ENCODE assay signal across 8 cellular contexts in genomic region chr21:17819878-17820232, GRCh38. TPM values are rescaled to one million over a fixed set of nuclear protein-coding genes. Genes with fewer than 3 reads are reported as not detected.
A peak's percentile ranks its signal among the peaks of the same experiment; 100 is the strongest.
DNase-seq lines count a peak whose midpoint lies in the region; ATAC-seq, FAIRE-seq and TF ChIP-seq lines count a peak whose summit lies in the region.

No MANE protein-coding gene starts in this region.

- intact Hi-C loops in endothelial cell of umbilical vein (cut with micrococcal nuclease) = loop anchor here (2.0 to 5.0 kb wide), 3 partner anchors 82 to 207 kb away; partner anchors contain the start of gene BTG3

- H3K4me3 Mint-ChIP-seq in neural crest cell = peak overlapping the region; percentile 92

- CTCF ChIA-PET in endothelial cell of umbilical vein (lab: Charles Lee) = interaction anchor here (1.0 kb wide), 1 partner anchor 24 kb away, joined by 3 read pairs; no protein-coding TSS in a partner anchor

- FAIRE-seq in endothelial cell of umbilical vein (lab: Jason Lieb, UNC) = no peak

- ATAC-seq in GM19455 (IDR thresholded peaks at IDR 0.05; ENCODE audit: unreplicated experiment) = peak; percentile 68
- ATAC-seq in HG03442 (IDR thresholded peaks at IDR 0.05; ENCODE audit: unreplicated experiment) = peak; percentile 65

- no peaks in the 10 kb centered on the region for H3F3A ChIP-seq in DOHH2 (ENCODE audit: control insufficient read depth, insufficient read depth)

- H3K36me3 Mint-ChIP-seq in neural crest cell (ENCODE audit: low read depth) = peaks cover 3% of the 10 kb centered on the region

- POLR2A ChIA-PET in endothelial cell of umbilical vein (lab: Charles Lee) = no interaction called here

- H3K9me3 ChIP-seq in DOHH2 (ENCODE audit: control insufficient read depth, insufficient read depth, low read length) (no peaks in the 10 kb centered on the region), SK-N-MC (ENCODE audit: low read depth, low read length) (no peaks in the 10 kb centered on the region), endothelial cell of umbilical vein (replicated peaks; ENCODE audit: control insufficient read depth, insufficient read depth, low read length) (no peaks in the 10 kb centered on the region)

- dilution Hi-C loops in endothelial cell of umbilical vein (cut with MboI; ENCODE audit: extremely low pct_ligation_motif_present, low sequenced_read_pairs) = no loop called here

- no peaks in the 10 kb centered on the region for H3K9me2 ChIP-seq in DOHH2 (replicated peaks; ENCODE audit: control insufficient read depth, low read length)

- TF ChIP-seq POLR2A in endothelial cell of umbilical vein (IDR thresholded peaks at IDR 0.05; ENCODE audit: low read depth, low read length) = no peak

- H3K79me2 ChIP-seq in DOHH2 (ENCODE audit: control insufficient read depth, low read length) (peaks cover 31% of the 10 kb centered on the region), endothelial cell of umbilical vein (ENCODE audit: control insufficient read depth, insufficient read depth, low read length) (no peaks in the 10 kb centered on the region)

- peak overlapping the region; percentile 83 for H3K4me3 ChIP-seq in DOHH2 (ENCODE audit: low read length)
- H3K4me3 ChIP-seq in SK-N-MC = peak overlapping the region; percentile 78
- peak overlapping the region; percentile 13 to 72 (median 56) for H3K4me3 ChIP-seq in endothelial cell of umbilical vein (replicated peaks in 1 of 3; ENCODE audit: insufficient read depth in 1 of 3, low read depth in 1 of 3, low read length in 3 of 3)

- H3K27me3 Mint-ChIP-seq in neural crest cell (ENCODE audit: low read depth) = no peaks in the 10 kb centered on the region

- DNase-seq in SK-N-MC (ENCODE audit: low read depth, low spot score) (no peak), endothelial cell of umbilical vein (ENCODE audit: low read depth, low spot score) (no peak), neural crest cell (ENCODE audit: low read depth, low spot score) (no peak), amniotic stem cell (lab: John Stamatoyannopoulos, UW) (no peak), RKO (ENCODE audit: low spot score) (no peak)

- peaks cover 5% of the 10 kb centered on the region; the same call in 1 of the 2 replicates for H4K20me1 ChIP-seq in DOHH2 (ENCODE audit: control insufficient read depth, insufficient read depth, low read depth, low read length)
- no peaks in the 10 kb centered on the region for H4K20me1 ChIP-seq in endothelial cell of umbilical vein (replicated peaks; ENCODE audit: control insufficient read depth, extremely low read depth, insufficient read depth, low read length)

- H3K4me2 ChIP-seq in DOHH2 (ENCODE audit: low read length) (peak overlapping the region; percentile 95), endothelial cell of umbilical vein (ENCODE audit: insufficient read depth, low read length) (peak overlapping the region; percentile 93)

- no peak for TF ChIP-seq CTCF in DOHH2 (IDR thresholded peaks at IDR 0.05; ENCODE audit: low read depth, low read length, poor library complexity, severe bottlenecking)
- no peak for TF ChIP-seq CTCF in endothelial cell of umbilical vein (IDR thresholded peaks at IDR 0.05; ENCODE audit: extremely low read depth in 1 of 2, insufficient read depth in 1 of 2, low read depth in 1 of 2, low read length in 2 of 2)
- no peak for TF ChIP-seq CTCF in neural crest cell (conservative IDR thresholded peaks at IDR 0.05)

- peaks cover 36% of the 10 kb centered on the region for H3K36me3 ChIP-seq in DOHH2 (ENCODE audit: control insufficient read depth, low read length)
- H3K36me3 ChIP-seq in SK-N-MC (ENCODE audit: insufficient read depth, low read length) = peaks cover 14% of the 10 kb centered on the region; the same call in 1 of the 2 replicates
- no peaks in the 10 kb centered on the region for H3K36me3 ChIP-seq in endothelial cell of umbilical vein (ENCODE audit: control insufficient read depth in 2 of 2, extremely low read depth in 1 of 2, insufficient read depth in 2 of 2, low read length in 2 of 2)

- peaks cover 27% of the 10 kb centered on the region for H3K4me1 ChIP-seq in DOHH2 (ENCODE audit: control insufficient read depth, low read length)
- H3K4me1 ChIP-seq in endothelial cell of umbilical vein (ENCODE audit: control insufficient read depth, extremely low read depth, insufficient read depth, low read length) = peaks cover 10% of the 10 kb centered on the region

- H3K9ac ChIP-seq in SK-N-MC (ENCODE audit: insufficient read length) = peak overlapping the region; percentile 92
- H3K9ac ChIP-seq in endothelial cell of umbilical vein (replicated peaks; ENCODE audit: extremely low read depth, insufficient read depth, low read length) = peak overlapping the region; percentile 73

- peaks cover 21% of the 10 kb centered on the region for H3K4me1 Mint-ChIP-seq in neural crest cell

- no peaks in the 10 kb centered on the region for H3K9me1 ChIP-seq in endothelial cell of umbilical vein (replicated peaks; ENCODE audit: control insufficient read depth, extremely low read depth, insufficient read depth, low read length)

- H3K27ac ChIP-seq in DOHH2 (ENCODE audit: low read depth, low read length) = peak overlapping the region; percentile 62
- peak overlapping the region; percentile 90 for H3K27ac ChIP-seq in SK-N-MC
- H3K27ac ChIP-seq in endothelial cell of umbilical vein (ENCODE audit: insufficient read depth, low read depth, low read length) = peak overlapping the region; percentile 75

- no TSS peak for BruUV-seq in endothelial cell of umbilical vein (replicated peaks; lab: Mats Ljungman, UMichigan)

- H2AFZ ChIP-seq in endothelial cell of umbilical vein (ENCODE audit: low read depth, low read length) = peak overlapping the region; percentile 94

- no peaks in the 10 kb centered on the region for H3K9me3 Mint-ChIP-seq in neural crest cell

- peak overlapping the region; percentile 54 for H3K27ac Mint-ChIP-seq in neural crest cell (ENCODE audit: unreplicated experiment)

- H3K27me3 ChIP-seq in DOHH2 (ENCODE audit: control insufficient read depth, low read length) (no peaks in the 10 kb centered on the region), endothelial cell of umbilical vein (ENCODE audit: control insufficient read depth in 2 of 2, insufficient read depth in 2 of 2, low read length in 2 of 2) (peaks cover 0 to 3% of the 10 kb centered on the region in 2 experiments)

TF ChIP-seq in endothelial cell of umbilical vein, 7 proteins besides CTCF, POLR2A, EP300 and RAD21:
- TF ChIP-seq MAX (IDR thresholded peaks at IDR 0.05; ENCODE audit: insufficient read depth, insufficient read length) (no peak), GATA2 (IDR thresholded peaks at IDR 0.05; ENCODE audit: insufficient read depth, insufficient read length, low read depth, low read length) (no peak), JUN (IDR thresholded peaks at IDR 0.05; ENCODE audit: borderline replicate concordance, insufficient read depth, insufficient read length, low read depth) (no peak), MYC (IDR thresholded peaks at IDR 0.05; ENCODE audit: low read depth, low read length) (no peak), POLR2AphosphoS5 (IDR thresholded peaks at IDR 0.05; ENCODE audit: insufficient read depth, low read depth, low read length) (no peak), EZH2 (IDR thresholded peaks at IDR 0.05; ENCODE audit: borderline replicate concordance, low read depth, low read length, severe bottlenecking) (no peak), FOS (IDR thresholded peaks at IDR 0.05; ENCODE audit: borderline replicate concordance, insufficient read depth, low read length) (no peak)

RNA-seq across cellular contexts. Expression of gene C21orf91, which starts 0.7 kb away (rescaled TPM):
- 4.2 and 5.4 TPM in 2 replicates for total RNA-seq in endothelial cell of umbilical vein
- polyA plus RNA-seq in endothelial cell of umbilical vein = 0.75 and 1.3 TPM in 2 replicates
- polyA plus RNA-seq in endothelial cell of umbilical vein (2011; cell fraction: cytosol; rRNA removed) = 2.1 and 2.2 TPM in 2 replicates
- 2.1 and 3.4 TPM in 2 replicates for polyA plus RNA-seq in endothelial cell of umbilical vein (2011; cell fraction: nucleus; rRNA removed)
- 2.4 and 3.4 TPM in 2 replicates for polyA plus RNA-seq in endothelial cell of umbilical vein (2012)
- 3.4 and 4.8 TPM in 2 replicates for polyA minus RNA-seq in endothelial cell of umbilical vein
- polyA minus RNA-seq in endothelial cell of umbilical vein (2011; cell fraction: cytosol; rRNA and poly(A)+ RNA removed) = 5.8 TPM
- polyA minus RNA-seq in endothelial cell of umbilical vein (2011; cell fraction: nucleus; rRNA and poly(A)+ RNA removed) = 3.1 and 7.6 TPM in 2 replicates
- 27.3 and 27.6 TPM in 2 replicates for total RNA-seq in neural crest cell
